11 cellular contexts compared by ENCODE assay signal in the genomic region with DNA sequence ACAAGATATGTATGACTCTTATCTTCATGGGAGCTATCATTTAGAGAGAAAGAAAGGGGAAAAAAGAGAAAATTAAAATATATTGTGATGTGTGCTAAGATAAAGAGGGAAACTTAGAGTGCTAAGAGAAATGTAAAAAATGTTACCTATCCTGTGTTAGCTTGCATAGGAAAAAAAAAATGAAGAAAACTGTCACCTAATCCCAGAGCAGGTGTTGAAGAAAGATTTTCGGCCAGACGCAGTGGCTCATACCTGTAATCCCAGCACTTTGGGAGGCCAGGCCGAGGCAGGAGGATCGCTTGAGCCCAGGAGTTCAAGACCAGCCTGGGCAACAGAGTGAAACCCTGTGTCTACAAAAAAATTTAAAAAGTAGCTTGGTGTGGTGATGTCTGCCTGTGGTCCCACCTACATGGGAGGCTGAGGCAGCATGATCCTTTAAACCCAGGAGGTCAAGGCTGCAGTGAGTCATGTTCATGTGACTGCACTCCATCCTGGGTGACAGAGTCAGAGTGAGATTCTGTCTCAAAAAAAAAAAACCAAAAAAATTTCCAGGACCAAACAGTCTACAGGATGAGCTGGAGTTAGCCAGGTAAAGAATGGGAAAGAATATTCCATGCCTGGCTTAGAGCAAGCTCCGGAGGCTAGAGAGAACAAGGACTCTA. TPM values are rescaled to one million over a fixed set of nuclear protein-coding genes. Genes with fewer than 3 reads are reported as not detected.
DNase-seq lines count a peak whose midpoint lies in the region; ATAC-seq, FAIRE-seq and TF ChIP-seq lines count a peak whose summit lies in the region.
"Had no signal": no experiment of that assay in that cellular context is flagged by ENCODE, and none has a peak within 500 bp of the region (broad histone marks: within the 10 kb centered on the region; RNA-seq: fewer than 3 reads in every experiment).

No MANE protein-coding gene starts in this region.

- H3K79me2 ChIP-seq in Karpas-422 (ENCODE audit: low read length) (peaks cover 32% of the 10 kb centered on the region), astrocyte (ENCODE audit: insufficient read depth, low read length) (peaks cover 32% of the 10 kb centered on the region)

- no peak overlapping the region for H3K4me3 ChIP-seq in Karpas-422 (ENCODE audit: low read length)
- H3K4me3 ChIP-seq in astrocyte (ENCODE audit: insufficient read depth, low read depth, low read length), result no peak overlapping the region
- H3K4me3 ChIP-seq: tibial artery had no signal

- H3K27ac Mint-ChIP-seq in activated CD4-positive, alpha-beta memory T cell treated with anti-CD3 and anti-CD28 coated beads for 36 hours, result peak overlapping the region; percentile 73
- no peak overlapping the region for H3K27ac Mint-ChIP-seq in activated CD4-positive, alpha-beta memory T cell treated with anti-CD3 and anti-CD28 coated beads, Interleukin-2, amount 10 ng/mL, durations not matched to agents 7 days and 5 days
- no peak overlapping the region for H3K27ac Mint-ChIP-seq in astrocyte (ENCODE audit: unreplicated experiment)

- peak; percentile 59 for DNase-seq in activated CD4-positive, alpha-beta memory T cell treated with anti-CD3 and anti-CD28 coated beads for 36 hours
- DNase-seq in activated CD4-positive, alpha-beta memory T cell treated with anti-CD3 and anti-CD28 coated beads, Interleukin-2, amount 10 ng/mL, durations not matched to agents 7 days and 5 days, result no peak
- peak; percentile 29 for DNase-seq in Karpas-422
- no peak for DNase-seq in astrocyte (ENCODE audit: low read depth)
- peak; percentile 39 for DNase-seq in stimulated activated CD4-positive, alpha-beta T cell treated with anti-CD3 and anti-CD28 coated beads, Interleukin-4, amount 100 ng/mL, for 24 hours
- no peak for DNase-seq in NCI-H526 (lab: John Stamatoyannopoulos, UW)
- DNase-seq in putamen (ENCODE audit: low spot score), result no peak
- DNase-seq: GF-D8, tibial artery had no signal

- H3K27me3 ChIP-seq in Karpas-422 (ENCODE audit: low read length) (no peaks in the 10 kb centered on the region), astrocyte (ENCODE audit: insufficient read depth, low read length) (no peaks in the 10 kb centered on the region)
- H3K27me3 ChIP-seq: tibial artery had no signal

- FAIRE-seq in astrocyte (lab: Jason Lieb, UNC), result no peak
- FAIRE-seq: bronchial epithelial cell had no signal

- peak overlapping the region; percentile 54 for H3K4me3 Mint-ChIP-seq in activated CD4-positive, alpha-beta memory T cell treated with anti-CD3 and anti-CD28 coated beads for 36 hours
- no peak overlapping the region for H3K4me3 Mint-ChIP-seq in activated CD4-positive, alpha-beta memory T cell treated with anti-CD3 and anti-CD28 coated beads, Interleukin-2, amount 10 ng/mL, durations not matched to agents 7 days and 5 days
- peak overlapping the region; percentile 20 for H3K4me3 Mint-ChIP-seq in astrocyte (ENCODE audit: unreplicated experiment)

- H3K36me3 ChIP-seq in Karpas-422 (ENCODE audit: insufficient read depth, low read length), result peaks cover under 1% of the 10 kb centered on the region; the same call in 1 of the 2 replicates
- H3K36me3 ChIP-seq in astrocyte (ENCODE audit: insufficient read depth, low read length), result no peaks in the 10 kb centered on the region
- H3K36me3 ChIP-seq: tibial artery had no signal

- H3K9ac ChIP-seq in Karpas-422 (ENCODE audit: low read length) (no peak overlapping the region), astrocyte (ENCODE audit: low read length) (no peak overlapping the region)

- H3K36me3 Mint-ChIP-seq in activated CD4-positive, alpha-beta memory T cell treated with anti-CD3 and anti-CD28 coated beads for 36 hours, result peaks cover 3% of the 10 kb centered on the region
- peaks cover 9% of the 10 kb centered on the region for H3K36me3 Mint-ChIP-seq in activated CD4-positive, alpha-beta memory T cell treated with anti-CD3 and anti-CD28 coated beads, Interleukin-2, amount 10 ng/mL, durations not matched to agents 7 days and 5 days (ENCODE audit: low read depth)
- H3K36me3 Mint-ChIP-seq in astrocyte (ENCODE audit: low read depth, unreplicated experiment), result peaks cover 8% of the 10 kb centered on the region

- H3K4me2 ChIP-seq in Karpas-422 (ENCODE audit: low read depth, low read length, poor library complexity, severe bottlenecking), result peak overlapping the region; percentile 52
- no peak overlapping the region for H3K4me2 ChIP-seq in astrocyte (ENCODE audit: low read length)

- CTCF ChIA-PET in activated CD4-positive, alpha-beta memory T cell treated with anti-CD3 and anti-CD28 coated beads for 36 hours (lab: Charles Lee), result interaction anchor here (1.0 to 1.4 kb wide), 3 partner anchors 10 to 256 kb away, joined by 3 to 4 read pairs (median 3); no protein-coding TSS in a partner anchor
- CTCF ChIA-PET in activated CD4-positive, alpha-beta memory T cell treated with anti-CD3 and anti-CD28 coated beads, Interleukin-2, amount 10 ng/mL, durations not matched to agents 7 days and 5 days (lab: Charles Lee), result no interaction called here

- TF ChIP-seq CTCF in astrocyte (IDR thresholded peaks at IDR 0.05; ENCODE audit: insufficient read depth, low read depth, low read length), result no peak

- H3K9me2 ChIP-seq in Karpas-422 (replicated peaks; ENCODE audit: insufficient read depth, low read length), result no peaks in the 10 kb centered on the region

- H3K9me3 ChIP-seq in Karpas-422 (ENCODE audit: low read length) (no peaks in the 10 kb centered on the region), astrocyte (ENCODE audit: insufficient read depth, low read depth, low read length) (no peaks in the 10 kb centered on the region)
- H3K9me3 ChIP-seq: tibial artery had no signal

- peaks cover 49% of the 10 kb centered on the region for H3K4me1 Mint-ChIP-seq in activated CD4-positive, alpha-beta memory T cell treated with anti-CD3 and anti-CD28 coated beads for 36 hours (ENCODE audit: low read depth)
- peaks cover 43% of the 10 kb centered on the region for H3K4me1 Mint-ChIP-seq in activated CD4-positive, alpha-beta memory T cell treated with anti-CD3 and anti-CD28 coated beads, Interleukin-2, amount 10 ng/mL, durations not matched to agents 7 days and 5 days
- H3K4me1 Mint-ChIP-seq in astrocyte (ENCODE audit: low read depth, unreplicated experiment), result peaks cover 27% of the 10 kb centered on the region

- H3K27ac ChIP-seq in Karpas-422 (ENCODE audit: low read length), result no peak overlapping the region
- H3K27ac ChIP-seq in astrocyte (ENCODE audit: low read depth, low read length), result no peak overlapping the region

- intact Hi-C loops in activated CD4-positive, alpha-beta memory T cell treated with anti-CD3 and anti-CD28 coated beads for 36 hours (cut with micrococcal nuclease), result loop anchor here (5.0 kb wide), 3 partner anchors 97 to 413 kb away; no protein-coding TSS in a partner anchor

- H3K4me1 ChIP-seq in Karpas-422 (ENCODE audit: low read length), result peaks cover 37% of the 10 kb centered on the region
- H3K4me1 ChIP-seq in astrocyte (ENCODE audit: insufficient read depth, low read length), result peaks cover 12% of the 10 kb centered on the region

- H4K20me1 ChIP-seq in Karpas-422 (ENCODE audit: insufficient read depth, low read depth, low read length) (no peaks in the 10 kb centered on the region; the same call in 1 of the 2 replicates), astrocyte (ENCODE audit: insufficient read depth, low read length) (peaks cover 20% of the 10 kb centered on the region)

- POLR2A ChIA-PET in activated CD4-positive, alpha-beta memory T cell treated with anti-CD3 and anti-CD28 coated beads for 36 hours (lab: Charles Lee), result interaction anchor here (1.0 kb wide), 1 partner anchor 216 kb away, joined by 3 read pairs; no protein-coding TSS in a partner anchor
- POLR2A ChIA-PET in activated CD4-positive, alpha-beta memory T cell treated with anti-CD3 and anti-CD28 coated beads, Interleukin-2, amount 10 ng/mL, durations not matched to agents 7 days and 5 days (lab: Charles Lee), result interaction anchor here (0.7 to 6.4 kb wide), 3 partner anchors 14 to 217 kb away, joined by 3 to 74 read pairs (median 3); no protein-coding TSS in a partner anchor

- H2AFZ ChIP-seq in Karpas-422 (ENCODE audit: low read length) (no peak overlapping the region), astrocyte (ENCODE audit: low read depth, low read length) (no peak overlapping the region)

- no peak for ATAC-seq in HG03565 (IDR thresholded peaks at IDR 0.05; ENCODE audit: unreplicated experiment)

- H3K9me3 Mint-ChIP-seq in activated CD4-positive, alpha-beta memory T cell treated with anti-CD3 and anti-CD28 coated beads for 36 hours, result no peaks in the 10 kb centered on the region
- H3K9me3 Mint-ChIP-seq in activated CD4-positive, alpha-beta memory T cell treated with anti-CD3 and anti-CD28 coated beads, Interleukin-2, amount 10 ng/mL, durations not matched to agents 7 days and 5 days, result no peaks in the 10 kb centered on the region
- H3K9me3 Mint-ChIP-seq in astrocyte (ENCODE audit: unreplicated experiment), result peaks cover 7% of the 10 kb centered on the region

- H3K27me3 Mint-ChIP-seq in activated CD4-positive, alpha-beta memory T cell treated with anti-CD3 and anti-CD28 coated beads for 36 hours, result no peaks in the 10 kb centered on the region
- no peaks in the 10 kb centered on the region for H3K27me3 Mint-ChIP-seq in activated CD4-positive, alpha-beta memory T cell treated with anti-CD3 and anti-CD28 coated beads, Interleukin-2, amount 10 ng/mL, durations not matched to agents 7 days and 5 days
- no peaks in the 10 kb centered on the region for H3K27me3 Mint-ChIP-seq in astrocyte (ENCODE audit: low read depth, unreplicated experiment)

RNA-seq across cellular contexts. Expression of gene MKLN1, which starts 2.4 kb away (rescaled TPM):
- 10 to 100 TPM; 33.0 to 33.8 TPM for total RNA-seq in activated CD4-positive, alpha-beta memory T cell treated with anti-CD3 and anti-CD28 coated beads for 36 hours
- 10 to 100 TPM; 35.9 to 37.3 TPM for total RNA-seq in activated CD4-positive, alpha-beta memory T cell treated with anti-CD3 and anti-CD28 coated beads, Interleukin-2, amount 10 ng/mL, durations not matched to agents 7 days and 5 days
- 17.2 and 70.8 TPM in 2 replicates for total RNA-seq in Karpas-422 (2014; rRNA removed; shearing (Covaris generic); ENCODE audit: low replicate concordance)
- 48.0 and 50.3 TPM in 2 replicates for total RNA-seq in astrocyte

Comparison
In these comparisons a context has a peak if more than half of its experiments do, and no peak if none do; other contexts are left out.
1. DNase-seq: peak in activated CD4-positive, alpha-beta memory T cell treated with anti-CD3 and anti-CD28 coated beads for 36 hours (single experiment), Karpas-422 (single experiment) and stimulated activated CD4-positive, alpha-beta T cell treated with anti-CD3 and anti-CD28 coated beads, Interleukin-4, amount 100 ng/mL, for 24 hours (single experiment); none in activated CD4-positive, alpha-beta memory T cell treated with anti-CD3 and anti-CD28 coated beads, Interleukin-2, amount 10 ng/mL, durations not matched to agents 7 days and 5 days (single experiment), astrocyte (single experiment), NCI-H526 (0 of 2) and putamen (single experiment).